Comparison of ENCODE assay signal across 23 cellular contexts in genomic region chr3:181009225-181009624, GRCh38. TPM values are rescaled to one million over a fixed set of nuclear protein-coding genes. Genes with fewer than 3 reads are reported as not detected.
DNase-seq lines count a peak whose midpoint lies in the region; ATAC-seq and TF ChIP-seq lines count a peak whose summit lies in the region.
"Had no signal": no experiment of that assay in that cellular context is flagged by ENCODE, and none has a peak within 500 bp of the region (broad histone marks: within the 10 kb centered on the region; RNA-seq: fewer than 3 reads in every experiment).

No MANE protein-coding gene starts in this region.

- H3K27me3 ChIP-seq in thyroid gland, result no peaks in the 10 kb centered on the region
- H3K27me3 ChIP-seq: right lobe of liver had no signal

- H3K36me3 ChIP-seq in thyroid gland, result no peaks in the 10 kb centered on the region
- H3K36me3 ChIP-seq: right lobe of liver had no signal

- no peak overlapping the region for H3K27ac ChIP-seq in thyroid gland
- H3K27ac ChIP-seq: GM23248, parathyroid adenoma, right lobe of liver, RWPE1 had no signal

- H3K27ac Mint-ChIP-seq in activated T-cell treated with anti-CD3 and anti-CD28 coated beads, Interleukin-2, amount 50 U/mL, for 24 hours, result no peak overlapping the region
- H3K27ac Mint-ChIP-seq: immature natural killer cell, nephron had no signal

- 80% methylated on average over 5 of the region's 5 CpGs for WGBS in thyroid gland, 2 donors

- peaks cover 4% of the 10 kb centered on the region for H3K9me3 Mint-ChIP-seq in activated T-cell treated with anti-CD3 and anti-CD28 coated beads, Interleukin-2, amount 50 U/mL, for 24 hours

- intact Hi-C loops in thyroid gland (cut with DNase I), result no loop called here

- no peaks in the 10 kb centered on the region for H3K36me3 Mint-ChIP-seq in activated T-cell treated with anti-CD3 and anti-CD28 coated beads, Interleukin-2, amount 50 U/mL, for 24 hours (ENCODE audit: low read depth)
- H3K36me3 Mint-ChIP-seq: immature natural killer cell had no signal

- no peak overlapping the region for H3K4me3 Mint-ChIP-seq in activated T-cell treated with anti-CD3 and anti-CD28 coated beads, Interleukin-2, amount 50 U/mL, for 24 hours
- H3K4me3 Mint-ChIP-seq: immature natural killer cell, nephron had no signal

- no peak overlapping the region for H3K4me3 ChIP-seq in thyroid gland (replicated peaks in 1 of 3)
- H3K4me3 ChIP-seq: GM23248, right lobe of liver had no signal

- no peak for TF ChIP-seq CTCF in thyroid gland (IDR thresholded peaks at IDR 0.05)

- H3K4me1 ChIP-seq in thyroid gland, result no peaks in the 10 kb centered on the region
- H3K4me1 ChIP-seq: parathyroid adenoma, right lobe of liver had no signal

- peaks cover 4% of the 10 kb centered on the region for H3K27me3 Mint-ChIP-seq in activated T-cell treated with anti-CD3 and anti-CD28 coated beads, Interleukin-2, amount 50 U/mL, for 24 hours

- H3K9me3 ChIP-seq in thyroid gland, result no peaks in the 10 kb centered on the region
- H3K9me3 ChIP-seq: right lobe of liver, SK-N-SH had no signal

- H3K4me1 Mint-ChIP-seq in activated T-cell treated with anti-CD3 and anti-CD28 coated beads, Interleukin-2, amount 50 U/mL, for 24 hours (ENCODE audit: low read depth), result peaks cover 16% of the 10 kb centered on the region
- H3K4me1 Mint-ChIP-seq: immature natural killer cell, nephron had no signal

- peak; percentile 64 for ATAC-seq in GM21529 (IDR thresholded peaks at IDR 0.05; ENCODE audit: unreplicated experiment)
- ATAC-seq: left ventricle myocardium superior, right lobe of liver had no signal

- DNase-seq in activated T-cell treated with anti-CD3 and anti-CD28 coated beads for 24 hours (ENCODE audit: low read depth) (peak; percentile 11), NCI-H187 (lab: John Stamatoyannopoulos, UW) (no peak), cerebellum (ENCODE audit: low spot score) (no peak), thyroid gland (no peak)
- no peak for DNase-seq in activated T-cell treated with anti-CD3 and anti-CD28 coated beads, Interleukin-2, amount 50 U/mL, for 24 hours
- DNase-seq in activated T-cell treated with anti-CD3 and anti-CD28 coated beads, Interleukin-2, amount 50 U/mL, for 48 hours, result peak; percentile 53 to 63
- DNase-seq in stimulated activated CD4-positive, alpha-beta T cell treated with anti-CD3 and anti-CD28 coated beads, TNF-alpha, amount 100 ng/mL, for 24 hours (ENCODE audit: low read depth in 3 of 3), result peak in 2 of 3 experiments; percentile 6 to 29
- DNase-seq: activated CD4-positive, CD25-positive, alpha-beta regulatory T cell; amniotic stem cell; C1 segment of cervical spinal cord; GM23248; immature natural killer cell; left ventricle myocardium superior; midbrain; MM.1S; NCI-H2171 treated with DMSO at 0.1 percent for 48 hours; NCI-H69; right lobe of liver; SK-N-SH had no signal

- TF ChIP-seq POLR2A in thyroid gland (IDR thresholded peaks at IDR 0.05), result no peak

RNA-seq across cellular contexts. Expression of gene DNAJC19, which starts 19.7 kb away (rescaled TPM):
- total RNA-seq in cerebellum (49.8 TPM), thyroid gland (10 to 100 TPM; 46.5 to 66.8 (median 56.1) TPM)

Comparison
In these comparisons a context has a peak if more than half of its experiments do, and no peak if none do; other contexts are left out.
1. DNase-seq: peak in activated T-cell treated with anti-CD3 and anti-CD28 coated beads for 24 hours (single experiment), activated T-cell treated with anti-CD3 and anti-CD28 coated beads, Interleukin-2, amount 50 U/mL, for 48 hours (2 of 2) and stimulated activated CD4-positive, alpha-beta T cell treated with anti-CD3 and anti-CD28 coated beads, TNF-alpha, amount 100 ng/mL, for 24 hours (2 of 3); none in activated T-cell treated with anti-CD3 and anti-CD28 coated beads, Interleukin-2, amount 50 U/mL, for 24 hours (single experiment), NCI-H187 (0 of 2), cerebellum (single experiment) and thyroid gland (0 of 2).